10 cellular contexts compared by ENCODE assay signal in the genomic region with DNA sequence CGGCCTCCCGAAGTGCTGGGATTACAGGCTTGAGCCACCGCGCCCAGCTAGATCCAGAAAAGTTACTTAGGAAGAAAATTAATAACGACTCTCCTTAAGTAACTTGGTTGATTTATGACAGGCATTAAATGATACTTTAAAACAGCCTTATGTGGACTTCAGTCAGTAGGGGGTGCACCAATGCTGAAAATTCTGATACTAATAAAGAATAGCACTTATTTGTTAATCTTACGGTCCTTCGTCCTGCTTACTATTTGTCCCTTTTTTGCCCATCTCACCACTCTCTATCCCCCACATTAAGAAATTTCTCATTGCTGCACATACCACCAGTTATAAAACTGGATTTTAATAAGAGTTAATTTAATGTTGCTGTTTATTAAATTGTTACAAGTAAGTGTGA. TPM values are rescaled to one million over a fixed set of nuclear protein-coding genes. Genes with fewer than 3 reads are reported as not detected.
DNase-seq lines count a peak whose midpoint lies in the region; ATAC-seq and TF ChIP-seq lines count a peak whose summit lies in the region.
"Had no signal": no experiment of that assay in that cellular context is flagged by ENCODE, and none has a peak within 500 bp of the region (broad histone marks: within the 10 kb centered on the region; RNA-seq: fewer than 3 reads in every experiment).

No MANE protein-coding gene starts in this region.

- POLR2A ChIA-PET in AG04450 (lab: Yijun Ruan, JAX): no interaction called here

- peaks cover 3 to 8% (median 5%) of the 10 kb centered on the region in 3 donors for H3K27me3 Mint-ChIP-seq in immature natural killer cell (ENCODE audit: low read depth in 3 of 3)

- TF ChIP-seq CTCF in AG04450 (IDR thresholded peaks at IDR 0.05; ENCODE audit: low read depth, low read length) (peak; percentile 46; the same call in 1 of the 2 replicates), GM12875 (IDR thresholded peaks at IDR 0.05; ENCODE audit: borderline replicate concordance, insufficient read depth, low read depth, low read length) (0 out of 2 replicates have a peak, but pooled peaks have one; percentile 9), SU-DHL-6 (IDR thresholded peaks at IDR 0.05; ENCODE audit: insufficient read depth, low read length, poor library complexity, severe bottlenecking) (peak; percentile 18), colonic mucosa (IDR thresholded peaks at IDR 0.05) (no peak)

- no peaks in the 10 kb centered on the region for H3K79me2 ChIP-seq in SU-DHL-6 (ENCODE audit: insufficient read depth, low read length)

- no peak for DNase-seq in AG04450 (ENCODE audit: low read depth, low spot score)
- peak in 2 of 3 donors; percentile 9 to 37 for DNase-seq in immature natural killer cell
- DNase-seq in stimulated activated CD4-positive, alpha-beta T cell treated with anti-CD3 and anti-CD28 coated beads, Interleukin-2, amount 100 ng/mL, for 48 hours: no peak
- DNase-seq in anterior cingulate cortex (lab: John Stamatoyannopoulos, UW): no peak
- DNase-seq in colonic mucosa: no peak
- DNase-seq: NCI-H1092 had no signal

- no peaks in the 10 kb centered on the region for H3K9me3 ChIP-seq in AG04450 (ENCODE audit: control insufficient read depth, insufficient read depth, low read length)
- H3K9me3 ChIP-seq in SU-DHL-6 (ENCODE audit: insufficient read depth, low read length): no peaks in the 10 kb centered on the region
- no peaks in the 10 kb centered on the region for H3K9me3 ChIP-seq in colonic mucosa

- no peak overlapping the region for H3K27ac ChIP-seq in AG04450 (ENCODE audit: low read depth, low read length)
- no peak overlapping the region for H3K27ac ChIP-seq in SU-DHL-6 (ENCODE audit: low read depth, low read length)
- H3K27ac ChIP-seq in colonic mucosa: no peak overlapping the region

- no peaks in the 10 kb centered on the region for H3K4me1 ChIP-seq in colonic mucosa

- H3K36me3 Mint-ChIP-seq in immature natural killer cell: no peaks in the 10 kb centered on the region

- no peaks in the 10 kb centered on the region for H3K9me3 Mint-ChIP-seq in immature natural killer cell
- H3K9me3 Mint-ChIP-seq: central memory CD8-positive, alpha-beta T cell had no signal

- no peaks in the 10 kb centered on the region for H3K36me3 ChIP-seq in SU-DHL-6 (ENCODE audit: low read length)
- no peaks in the 10 kb centered on the region for H3K36me3 ChIP-seq in colonic mucosa

- CTCF ChIA-PET in AG04450 (lab: Charles Lee): interaction anchor here (0.6 to 2.2 kb wide), 7 partner anchors 9 to 556 kb away, joined by 3 to 11 read pairs (median 5); no protein-coding TSS in a partner anchor

- ATAC-seq in HG03175 (IDR thresholded peaks at IDR 0.05; ENCODE audit: unreplicated experiment): no peak

- H4K20me1 ChIP-seq in SU-DHL-6 (ENCODE audit: low read depth, low read length): no peaks in the 10 kb centered on the region

- H3K27ac Mint-ChIP-seq in immature natural killer cell: no peak overlapping the region

- H3F3A ChIP-seq in SU-DHL-6 (ENCODE audit: insufficient read depth): no peaks in the 10 kb centered on the region; the same call in 1 of the 2 replicates

- no peaks in the 10 kb centered on the region for H3K4me1 Mint-ChIP-seq in immature natural killer cell
- H3K4me1 Mint-ChIP-seq: central memory CD8-positive, alpha-beta T cell had no signal

- H2AFZ ChIP-seq in SU-DHL-6 (ENCODE audit: low read depth, low read length, severe bottlenecking): no peak overlapping the region

- H3K4me2 ChIP-seq in SU-DHL-6 (ENCODE audit: low read depth, low read length, poor library complexity, severe bottlenecking): no peak overlapping the region

- H3K9me2 ChIP-seq in SU-DHL-6 (replicated peaks; ENCODE audit: insufficient read depth, low read length): no peaks in the 10 kb centered on the region

- H3K27me3 ChIP-seq in AG04450 (ENCODE audit: control insufficient read depth, insufficient read depth, low read length) (peaks cover 14% of the 10 kb centered on the region), SU-DHL-6 (ENCODE audit: low read length) (no peaks in the 10 kb centered on the region), colonic mucosa (no peaks in the 10 kb centered on the region)

- H3K9ac ChIP-seq in SU-DHL-6 (ENCODE audit: low read length): no peak overlapping the region
- no peak overlapping the region for H3K9ac ChIP-seq in colonic mucosa (ENCODE audit: low read depth in 2 of 2, low read length in 2 of 2)

- intact Hi-C loops in colonic mucosa (cut with DNase I): no loop called here

- H3K4me3 ChIP-seq in AG04450 (ENCODE audit: low read depth, low read length): no peak overlapping the region
- H3K4me3 ChIP-seq in GM12875 (ENCODE audit: low read depth, low read length): no peak overlapping the region
- no peak overlapping the region for H3K4me3 ChIP-seq in SU-DHL-6 (ENCODE audit: insufficient read depth, low read length, poor library complexity, severe bottlenecking)
- H3K4me3 ChIP-seq in colonic mucosa: no peak overlapping the region

- no peak overlapping the region for H3K4me3 Mint-ChIP-seq in immature natural killer cell
- H3K4me3 Mint-ChIP-seq: central memory CD8-positive, alpha-beta T cell had no signal

RNA-seq across cellular contexts. Expression of a gene that starts 12.7 kb away (rescaled TPM):
- polyA plus RNA-seq in AG04450 (2011; rRNA removed) (51.7 and 58.2 TPM in 2 replicates), immature natural killer cell (10 to 100 TPM; 31.5 to 43.3 (median 37.8) TPM)
- 50.3 and 58.5 TPM in 2 replicates for polyA minus RNA-seq in AG04450 (2011; rRNA and poly(A)+ RNA removed)
- 100 to 1,000 TPM; 138 to 141 TPM for total RNA-seq in colonic mucosa

RNA-seq across cellular contexts. Expression of a gene that starts 23.2 kb away (rescaled TPM):
- 70.8 and 84.3 TPM in 2 replicates for polyA plus RNA-seq in AG04450 (2011; rRNA removed)
- polyA minus RNA-seq in AG04450 (2011; rRNA and poly(A)+ RNA removed): 9.6 and 11.4 TPM in 2 replicates
- 100 to 1,000 TPM in 1 of 3 donors, 10 to 100 TPM in 2; 43.3 to 138 (median 91.7) TPM for polyA plus RNA-seq in immature natural killer cell
- 10 to 100 TPM; 75.0 to 94.1 TPM for total RNA-seq in colonic mucosa

RNA-seq across cellular contexts. Expression of a gene that starts 36.1 kb away (rescaled TPM):
- polyA plus RNA-seq in AG04450 (2011; rRNA removed) (not detected in 2 replicates), immature natural killer cell (10 to 100 TPM in 1 of 3 donors, 1 to 10 TPM in 2; 2.6 to 22.5 (median 4.3) TPM)
- polyA minus RNA-seq in AG04450 (2011; rRNA and poly(A)+ RNA removed): not detected in 2 replicates
- not detected for total RNA-seq in colonic mucosa

RNA-seq across cellular contexts. Expression of a gene that starts 48.2 kb away (rescaled TPM):
- polyA plus RNA-seq in AG04450 (2011; rRNA removed) (141 and 156 TPM in 2 replicates), immature natural killer cell (10 to 100 TPM in 1 of 3 donors, 1 to 10 TPM in 2; 2.6 to 10.5 (median 5.8) TPM)
- 67.9 and 73.2 TPM in 2 replicates for polyA minus RNA-seq in AG04450 (2011; rRNA and poly(A)+ RNA removed)
- total RNA-seq in colonic mucosa: 100 to 1,000 TPM; 274 to 303 TPM

Comparison
In these comparisons a context has a peak if more than half of its experiments do, and no peak if none do; other contexts are left out.
1. DNase-seq: peak in immature natural killer cell (2 of 3); none in AG04450 (single experiment), stimulated activated CD4-positive, alpha-beta T cell treated with anti-CD3 and anti-CD28 coated beads, Interleukin-2, amount 100 ng/mL, for 48 hours (0 of 2), anterior cingulate cortex (0 of 58) and colonic mucosa (single experiment).